Comparison of ENCODE assay signal across 9 cellular contexts in the genomic region with DNA sequence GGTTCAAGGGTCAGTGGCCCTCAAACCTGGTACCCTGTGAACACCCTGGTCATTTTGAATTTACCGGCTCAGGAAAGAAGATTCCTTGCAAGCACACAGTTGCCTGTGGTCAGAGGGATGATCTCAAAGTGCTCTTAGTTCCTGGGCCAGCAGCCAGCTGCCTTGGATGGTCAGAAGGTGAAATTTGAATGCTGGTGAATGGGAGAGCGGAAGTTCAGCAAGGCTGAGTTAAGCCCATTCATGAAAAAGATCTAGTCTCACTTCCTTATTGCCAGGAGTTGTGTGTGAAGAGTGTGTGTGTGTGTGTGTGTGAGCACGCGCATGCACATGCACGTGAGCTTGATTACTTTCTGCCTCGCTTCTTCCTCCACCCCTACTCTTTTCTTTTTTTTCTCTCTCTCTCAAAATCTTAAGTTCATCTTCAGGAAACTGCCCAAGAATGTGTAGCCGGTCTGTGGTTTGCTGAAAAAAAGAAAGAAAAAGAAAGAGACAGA.
DNase-seq lines count a peak whose midpoint lies in the region; ATAC-seq and TF ChIP-seq lines count a peak whose summit lies in the region.
"Had no signal": no experiment of that assay in that cellular context is flagged by ENCODE, and none has a peak within 500 bp of the region (broad histone marks: within the 10 kb centered on the region; RNA-seq: fewer than 3 reads in every experiment).

No MANE protein-coding gene starts in this region.

- H3K36me3 Mint-ChIP-seq in activated naive CD8-positive, alpha-beta T cell treated with anti-CD3 and anti-CD28 coated beads for 36 hours = peaks cover 3% of the 10 kb centered on the region

- ATAC-seq in GM21381 (IDR thresholded peaks at IDR 0.05; ENCODE audit: unreplicated experiment) (peak; percentile 39), IMR-90 (ENCODE audit: low read depth) (peak; percentile 35)

- peak overlapping the region; percentile 85 for H3K27ac Mint-ChIP-seq in activated naive CD8-positive, alpha-beta T cell treated with anti-CD3 and anti-CD28 coated beads for 36 hours

- in situ Hi-C loops in IMR-90 (cut with MboI; ENCODE audit: low sequenced_read_pairs) = no loop called here

- H3K4ac ChIP-seq in IMR-90 (ENCODE audit: low read depth, low read length) = 0 out of 2 replicates have a peak overlapping the region, but pooled peaks have one; percentile 39

- TF ChIP-seq CTCF in IMR-90 (conservative IDR thresholded peaks at IDR 0.05; ENCODE audit: low read depth, low read length) = no peak

- no peaks in the 10 kb centered on the region for H3K79me1 ChIP-seq in IMR-90 (ENCODE audit: low read depth in 1 of 2, low read length in 2 of 2)

- POLR2A ChIA-PET in IMR-90 (lab: Charles Lee; ENCODE audit: unreplicated experiment) = no interaction called here

- no peak overlapping the region for H2BK5ac ChIP-seq in IMR-90 (ENCODE audit: low read depth, low read length, poor library complexity, severe bottlenecking)

- peaks cover 17% of the 10 kb centered on the region for H3K4me1 ChIP-seq in IMR-90 (ENCODE audit: control insufficient read depth, insufficient read depth, low read length)
- H3K4me1 ChIP-seq: uterus had no signal

- H3K27me3 ChIP-seq in IMR-90 (ENCODE audit: control insufficient read depth, insufficient read depth, low read length) = peaks cover 6% of the 10 kb centered on the region
- H3K27me3 ChIP-seq: uterus had no signal

- H4K91ac ChIP-seq in IMR-90 (ENCODE audit: insufficient read depth, low read depth, low read length) = peak overlapping the region; percentile 44; the same call in 1 of the 2 replicates

- H3K9me3 ChIP-seq in IMR-90 (ENCODE audit: control insufficient read depth, insufficient read depth, low read length) = no peaks in the 10 kb centered on the region
- H3K9me3 ChIP-seq: uterus had no signal

- H3K18ac ChIP-seq in IMR-90 (ENCODE audit: low read depth, low read length) = no peak overlapping the region; the same call in 1 of the 2 replicates

- no peaks in the 10 kb centered on the region for H4K20me1 ChIP-seq in IMR-90 (ENCODE audit: insufficient read depth, low read length)

- peaks cover 53% of the 10 kb centered on the region for H3K4me1 Mint-ChIP-seq in activated naive CD8-positive, alpha-beta T cell treated with anti-CD3 and anti-CD28 coated beads for 36 hours

- no peak overlapping the region for H3K4me3 ChIP-seq in IMR-90 (ENCODE audit: insufficient read depth, low read depth, low read length)
- H3K4me3 ChIP-seq: uterus had no signal

- H3K4me3 Mint-ChIP-seq in activated naive CD8-positive, alpha-beta T cell treated with anti-CD3 and anti-CD28 coated beads for 36 hours = peak overlapping the region; percentile 64

- no peak for TF ChIP-seq RAD21 in IMR-90 (IDR thresholded peaks at IDR 0.05; ENCODE audit: low read length)

- no CpG with 5 or more reads among the region's 7 CpGs for WGBS in IMR-90 (ENCODE audit: extremely low coverage in 2 of 2, insufficient read length in 1 of 2), 2 experiments

- dilution Hi-C loops in IMR-90 (cut with HindIII; ENCODE audit: low sequenced_read_pairs, unreplicated experiment) = no loop called here

- H2BK20ac ChIP-seq in IMR-90 (ENCODE audit: low read depth, low read length) = peak overlapping the region; percentile 56; the same call in 1 of the 2 replicates

- H3K56ac ChIP-seq in IMR-90 (ENCODE audit: extremely low read depth, insufficient read depth, low read length) = no peak overlapping the region

- CTCF ChIA-PET in IMR-90 (lab: Yijun Ruan, JAX) = interaction anchor here (1.1 to 2.5 kb wide), 3 partner anchors 11 to 159 kb away, joined by 3 to 14 read pairs (median 7); no protein-coding TSS in a partner anchor

- intact Hi-C loops in IMR-90 (cut with micrococcal nuclease) = no loop called here

- H3K4me2 ChIP-seq in IMR-90 (ENCODE audit: low read depth, low read length) = peak overlapping the region; percentile 15; the same call in 1 of the 2 replicates

- peak overlapping the region in 1 of 2 experiments; percentile 43; a peak in 1 of 4 replicates for H4K8ac ChIP-seq in IMR-90 (ENCODE audit: low read depth in 2 of 2, low read length in 2 of 2)

- no peak overlapping the region for H2BK15ac ChIP-seq in IMR-90 (ENCODE audit: low read depth, low read length)

- H3K27me3 Mint-ChIP-seq in activated naive CD8-positive, alpha-beta T cell treated with anti-CD3 and anti-CD28 coated beads for 36 hours = no peaks in the 10 kb centered on the region

- peaks cover 4% of the 10 kb centered on the region for H3K9me1 ChIP-seq in IMR-90 (ENCODE audit: insufficient read depth, low read length)

- TF ChIP-seq POLR2A in IMR-90 (IDR thresholded peaks at IDR 0.05; ENCODE audit: low read depth, low read length) = no peak

- H3K36me3 ChIP-seq in IMR-90 (ENCODE audit: control insufficient read depth, insufficient read depth, low read length) = no peaks in the 10 kb centered on the region
- H3K36me3 ChIP-seq: uterus had no signal

- H4K5ac ChIP-seq in IMR-90 (ENCODE audit: low read depth, low read length) = no peak overlapping the region

- no peak overlapping the region for H3K9ac ChIP-seq in IMR-90 (ENCODE audit: low read depth, low read length)

- peak overlapping the region; percentile 60 for H2AK9ac ChIP-seq in IMR-90 (replicated peaks; ENCODE audit: low read depth, low read length, poor library complexity)

- BruUV-seq in IMR-90 (replicated peaks; lab: Mats Ljungman, UMichigan) = no TSS peak

- H3K9me3 Mint-ChIP-seq in activated naive CD8-positive, alpha-beta T cell treated with anti-CD3 and anti-CD28 coated beads for 36 hours = no peaks in the 10 kb centered on the region

- H2AFZ ChIP-seq in IMR-90 (replicated peaks; ENCODE audit: low read length, poor library complexity) = peak overlapping the region; percentile 79

- peak; percentile 71 for DNase-seq in GF-D8 (lab: John Stamatoyannopoulos, UW)
- peak; percentile 64 for DNase-seq in IMR-90
- DNase-seq in activated naive CD8-positive, alpha-beta T cell treated with anti-CD3 and anti-CD28 coated beads for 36 hours = no peak
- peak; percentile 24 for DNase-seq in left kidney (ENCODE audit: low read depth, low spot score)
- DNase-seq in T1000 (lab: John Stamatoyannopoulos, UW) = no peak
- no peak for DNase-seq in OCI-M2 (lab: John Stamatoyannopoulos, UW; ENCODE audit: unreplicated experiment)
- DNase-seq in hepatic stellate cell (ENCODE audit: low spot score) = no peak

- H2BK120ac ChIP-seq in IMR-90 (ENCODE audit: low read depth, low read length) = peak overlapping the region; percentile 39

- H3K23ac ChIP-seq in IMR-90 (ENCODE audit: low read depth, low read length) = no peak overlapping the region

- H3K27ac ChIP-seq in IMR-90 (ENCODE audit: insufficient read depth, low read length) = no peak overlapping the region
- H3K27ac ChIP-seq: uterus had no signal

- no peak overlapping the region; the same call in 1 of the 2 replicates for H3K14ac ChIP-seq in IMR-90 (replicated peaks; ENCODE audit: low read depth, low read length)

- 0 out of 2 replicates have a peak overlapping the region, but pooled peaks have one; percentile 24 for H2AK5ac ChIP-seq in IMR-90 (ENCODE audit: low read depth, low read length)

TF ChIP-seq in IMR-90, 13 proteins besides CTCF, POLR2A, EP300 and RAD21:
- TF ChIP-seq BHLHE40 (IDR thresholded peaks at IDR 0.05; ENCODE audit: low read depth, low read length) (peak; percentile 83), CHD1 (IDR thresholded peaks at IDR 0.05; ENCODE audit: low read depth, low read length) (no peak)

Comparison
In these comparisons a context has a peak if more than half of its experiments do, and no peak if none do; other contexts are left out.
1. DNase-seq: peak in GF-D8 (single experiment), IMR-90 (single experiment) and left kidney (single experiment); none in activated naive CD8-positive, alpha-beta T cell treated with anti-CD3 and anti-CD28 coated beads for 36 hours (single experiment), T1000 (single experiment), OCI-M2 (single experiment) and hepatic stellate cell (single experiment).